1 cellular context compared by ENCODE assay signal in the genomic region with DNA sequence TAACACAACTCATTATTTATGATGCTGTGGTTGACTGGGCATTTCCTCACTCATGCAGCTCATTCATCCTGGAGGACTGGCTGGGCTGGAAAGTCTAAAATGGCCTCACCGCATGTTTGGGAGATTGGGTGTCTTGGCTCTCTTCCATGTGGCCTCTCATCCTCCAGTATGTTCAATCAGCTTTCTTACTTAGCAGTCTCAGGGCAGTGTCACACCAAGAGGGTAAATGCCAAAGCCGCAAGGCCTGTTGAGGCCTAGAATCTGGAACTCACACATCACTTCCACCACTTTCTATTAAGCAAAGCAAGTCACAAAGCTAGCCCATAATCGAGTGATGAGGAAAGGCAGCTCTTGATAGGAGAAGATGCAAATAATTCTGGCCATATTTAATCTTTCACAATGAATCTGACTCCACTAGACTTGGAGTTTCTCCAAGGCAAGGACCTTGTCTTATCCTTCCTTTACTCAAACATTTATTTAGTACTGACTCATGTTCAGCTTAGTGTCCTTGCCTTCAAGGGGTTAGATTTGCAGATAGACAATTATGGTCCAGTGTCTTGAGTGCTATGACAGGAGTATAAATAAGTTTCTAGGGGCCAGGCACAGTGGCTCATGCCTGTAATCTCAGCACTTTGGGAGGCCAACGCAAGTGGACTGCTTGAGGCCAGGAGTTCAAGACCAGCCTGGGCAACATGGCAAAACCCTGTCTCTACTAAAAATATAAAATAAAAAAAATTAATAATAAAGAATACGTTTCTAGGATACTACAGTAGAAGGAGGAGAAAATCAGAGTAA.
TF ChIP-seq lines count a peak whose summit lies in the region.

No MANE protein-coding gene starts in this region.

TF ChIP-seq in SK-N-SH, 30 proteins besides CTCF, POLR2A, EP300 and RAD21 (continued from another document):
- TF ChIP-seq CHD2 (IDR thresholded peaks at IDR 0.05; ENCODE audit: low read length, partially characterized antibody), result no peak
